Comparison of ENCODE assay signal across 27 cellular contexts in genomic region chr3:189897406-189897805, GRCh38.
"Had no signal": no experiment of that assay in that cellular context is flagged by ENCODE, and none has a peak within 500 bp of the region (broad histone marks: within the 10 kb centered on the region; RNA-seq: fewer than 3 reads in every experiment).

No MANE protein-coding gene starts in this region.

- H3K4me1 ChIP-seq: colonic mucosa, gastroesophageal sphincter, heart left ventricle, lower lobe of right lung, prostate gland, right atrium auricular region, upper lobe of right lung, uterus had no signal

- H3K9me3 ChIP-seq: colonic mucosa, gastroesophageal sphincter, heart left ventricle, lower lobe of right lung, prostate gland, right atrium auricular region, suprapubic skin, transverse colon, upper lobe of right lung, uterus had no signal

- H3K27ac ChIP-seq: colonic mucosa, gastroesophageal sphincter, heart left ventricle, hepatocyte, lower lobe of right lung, prostate gland, right atrium auricular region, suprapubic skin, transverse colon, upper lobe of right lung, uterus had no signal

- FAIRE-seq: endometrium had no signal

- ATAC-seq: effector memory CD8-positive, alpha-beta T cell; esophagus mucosa; gastroesophageal sphincter; heart left ventricle; left ventricle myocardium superior; lower lobe of right lung; naive thymus-derived CD8-positive, alpha-beta T cell; sciatic nerve; stimulated activated naive CD8-positive, alpha-beta T cell treated with anti-CD3 and anti-CD28 coated beads, Interleukin-15, amount 100 ng/mL, for 72 hours; upper lobe of right lung had no signal

- H3K4me3 ChIP-seq: colonic mucosa, gastroesophageal sphincter, heart left ventricle, hepatocyte, lower lobe of right lung, prostate gland, right atrium auricular region, smooth muscle cell, suprapubic skin, transverse colon, upper lobe of right lung, uterus had no signal

- H3K27me3 ChIP-seq: colonic mucosa, gastroesophageal sphincter, heart left ventricle, hepatocyte, right atrium auricular region, suprapubic skin, transverse colon, upper lobe of right lung, uterus had no signal

- H3K36me3 ChIP-seq: colonic mucosa, gastroesophageal sphincter, lower lobe of right lung, prostate gland, right atrium auricular region, transverse colon, upper lobe of right lung, uterus had no signal

- DNase-seq: colonic mucosa; effector memory CD8-positive, alpha-beta T cell; foreskin fibroblast; heart left ventricle; left ventricle myocardium superior; lower lobe of right lung; naive thymus-derived CD8-positive, alpha-beta T cell; nephron progenitor cell; nucleus accumbens; stimulated activated CD4-positive, alpha-beta T cell treated with anti-CD3 and anti-CD28 coated beads, Interleukin-12 subunit alpha, Interleukin-12 subunit beta, amount 100 ng/mL, for 4 hours; stimulated activated CD4-positive, alpha-beta T cell treated with anti-CD3 and anti-CD28 coated beads, Interleukin-1b, Interleukin-23, amount 100 ng/mL, for 48 hours; stimulated activated CD4-positive, alpha-beta T cell treated with anti-CD3 and anti-CD28 coated beads, Interleukin-4, amount 100 ng/mL, for 1 hour; stimulated activated CD8-positive, alpha-beta memory T cell treated with anti-CD3 and anti-CD28 coated beads, Interleukin-4, amount 100 ng/mL, for 48 hours; stimulated activated naive CD4-positive, alpha-beta T cell; stimulated activated naive CD8-positive, alpha-beta T cell treated with anti-CD3 and anti-CD28 coated beads, Interleukin-15, amount 100 ng/mL, for 72 hours; transverse colon; upper lobe of right lung; uterus had no signal
